Comparison of ENCODE assay signal across 23 cellular contexts in the genomic region with DNA sequence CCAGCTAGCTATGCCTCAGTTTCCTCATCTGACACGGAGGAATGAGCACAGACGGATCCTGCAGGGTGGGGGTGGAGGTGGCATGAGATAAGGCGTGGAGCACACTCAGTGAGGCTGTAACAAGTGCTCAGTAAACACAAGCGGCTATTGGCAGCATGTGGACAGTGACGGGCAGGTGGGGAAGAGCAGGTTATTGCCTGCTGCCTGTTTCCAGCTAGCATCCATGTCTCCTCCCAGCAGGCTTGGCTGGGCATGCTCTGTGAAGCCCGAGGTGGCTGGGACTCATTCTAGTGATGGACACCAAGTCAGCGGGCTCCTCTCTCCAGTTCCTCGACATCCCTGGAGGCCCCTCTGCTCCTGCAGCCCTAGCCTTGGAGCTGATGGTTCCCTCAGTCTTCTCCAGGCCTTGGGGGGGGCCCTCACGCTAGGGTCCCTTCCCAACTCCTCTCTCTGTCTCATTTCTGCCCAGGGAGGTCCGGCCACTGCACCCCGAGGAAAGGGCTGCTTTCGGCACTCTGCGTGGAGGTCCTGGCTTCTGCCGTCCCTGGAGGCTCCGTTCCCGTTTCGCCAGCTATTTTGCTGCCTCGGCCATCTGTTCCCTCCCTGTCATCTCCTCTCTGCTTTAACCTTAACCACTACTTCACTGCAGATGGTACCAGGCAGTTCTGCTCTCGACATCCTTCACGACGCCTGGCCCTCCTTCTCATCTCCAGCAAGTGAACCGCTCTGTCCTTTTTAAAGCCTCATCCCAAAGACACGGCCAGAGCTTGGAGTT. TPM values are rescaled to one million over a fixed set of nuclear protein-coding genes. Genes with fewer than 3 reads are reported as not detected.
DNase-seq lines count a peak whose midpoint lies in the region; ATAC-seq, FAIRE-seq and TF ChIP-seq lines count a peak whose summit lies in the region.
"Had no signal": no experiment of that assay in that cellular context is flagged by ENCODE, and none has a peak within 500 bp of the region (broad histone marks: within the 10 kb centered on the region; RNA-seq: fewer than 3 reads in every experiment).

No MANE protein-coding gene starts in this region.

- intact Hi-C loops in gastrocnemius medialis (cut with DNase I; ENCODE audit: low total_unique reads): no loop called here

- no peak for ATAC-seq in central memory CD8-positive, alpha-beta T cell (replicated peaks; ENCODE audit: extremely low read depth, poor library complexity, severe bottlenecking)
- no peak for ATAC-seq in gastrocnemius medialis
- no peak for ATAC-seq in HG02623 (IDR thresholded peaks at IDR 0.05; ENCODE audit: unreplicated experiment)
- ATAC-seq: activated CD8-positive, alpha-beta T cell treated with anti-CD3 and anti-CD28 coated beads for 36 hours; foreskin keratinocyte; left cardiac atrium had no signal

- FAIRE-seq in frontal cortex (lab: Jason Lieb, UNC): no peak
- FAIRE-seq: H1 had no signal

- H3K36me3 ChIP-seq in gastrocnemius medialis: no peaks in the 10 kb centered on the region

- TF ChIP-seq CTCF in gastrocnemius medialis (IDR thresholded peaks at IDR 0.05 in 4 of 5, conservative IDR thresholded peaks at IDR 0.05 in 1 of 5): no peak

- H3K27ac ChIP-seq in temporal lobe (ENCODE audit: low read depth, low read length): peak overlapping the region; percentile 59
- H3K27ac ChIP-seq in gastrocnemius medialis: no peak overlapping the region
- H3K27ac ChIP-seq: epithelial cell of prostate, foreskin keratinocyte, testis, VCaP had no signal

- peaks cover 65% of the 10 kb centered on the region for H3K27me3 Mint-ChIP-seq in central memory CD8-positive, alpha-beta T cell

- peak overlapping the region; percentile 42 for H3K27ac Mint-ChIP-seq in central memory CD8-positive, alpha-beta T cell (ENCODE audit: low read depth)
- H3K27ac Mint-ChIP-seq: activated CD8-positive, alpha-beta T cell treated with anti-CD3 and anti-CD28 coated beads for 36 hours; activated naive CD4-positive, alpha-beta T cell treated with anti-CD3 and anti-CD28 coated beads, Interleukin-2, amount 50 U/mL, for 24 hours; T-helper 1 cell treated with Interleukin-12 subunit alpha and Interleukin-12 subunit beta and Interleukin-4 antibody, amounts not matched to agents 30 μg/mL and 1 μg/mL, for 36 hours had no signal

- no peaks in the 10 kb centered on the region for H3K9me3 Mint-ChIP-seq in central memory CD8-positive, alpha-beta T cell
- H3K9me3 Mint-ChIP-seq: activated CD8-positive, alpha-beta T cell treated with anti-CD3 and anti-CD28 coated beads for 36 hours; activated naive CD4-positive, alpha-beta T cell treated with anti-CD3 and anti-CD28 coated beads, Interleukin-2, amount 50 U/mL, for 24 hours; T-helper 1 cell treated with Interleukin-12 subunit alpha and Interleukin-12 subunit beta and Interleukin-4 antibody, amounts not matched to agents 30 μg/mL and 1 μg/mL, for 36 hours had no signal

- peaks cover 5 to 10% of the 10 kb centered on the region in 2 donors for H3K4me1 ChIP-seq in gastrocnemius medialis
- H3K4me1 ChIP-seq: foreskin keratinocyte had no signal

- no peaks in the 10 kb centered on the region for H3K36me3 Mint-ChIP-seq in central memory CD8-positive, alpha-beta T cell (ENCODE audit: insufficient read depth)
- H3K36me3 Mint-ChIP-seq: activated naive CD4-positive, alpha-beta T cell treated with anti-CD3 and anti-CD28 coated beads, Interleukin-2, amount 50 U/mL, for 24 hours had no signal

- no peaks in the 10 kb centered on the region for H3K9me3 ChIP-seq in gastrocnemius medialis
- H3K9me3 ChIP-seq: testis had no signal

- no peaks in the 10 kb centered on the region for H3K27me3 ChIP-seq in gastrocnemius medialis
- H3K27me3 ChIP-seq: testis had no signal

- peak; percentile 8 to 58 (median 43) for DNase-seq in NCI-H1417 (lab: John Stamatoyannopoulos, UW)
- DNase-seq in NCI-H1417 treated with DMSO at 0.1 percent for 48 hours (lab: John Stamatoyannopoulos, UW): no peak
- DNase-seq in NCI-H524 (lab: John Stamatoyannopoulos, UW): peak; percentile 69 to 83
- no peak for DNase-seq in central memory CD8-positive, alpha-beta T cell (ENCODE audit: low spot score in 2 of 2)
- no peak for DNase-seq in gastrocnemius medialis
- DNase-seq in frontal cortex (ENCODE audit: low spot score in 2 of 2): no peak
- DNase-seq: 8988T; activated CD8-positive, alpha-beta T cell treated with anti-CD3 and anti-CD28 coated beads for 36 hours; activated T-cell treated with anti-CD3 and anti-CD28 coated beads, Interleukin-2, amount 50 U/mL, for 48 hours; dermis blood vessel endothelial cell; DMS79 treated with DMSO at 0.1 percent for 48 hours; foreskin keratinocyte; left cardiac atrium; NCI-H226; stimulated activated CD4-positive, alpha-beta T cell treated with anti-CD3 and anti-CD28 coated beads, Interleukin-12 subunit alpha, Interleukin-12 subunit beta, amount 100 ng/mL, for 4 hours; testis had no signal

- H3K4me3 Mint-ChIP-seq in central memory CD8-positive, alpha-beta T cell: no peak overlapping the region
- H3K4me3 Mint-ChIP-seq: activated CD8-positive, alpha-beta T cell treated with anti-CD3 and anti-CD28 coated beads for 36 hours; activated naive CD4-positive, alpha-beta T cell treated with anti-CD3 and anti-CD28 coated beads, Interleukin-2, amount 50 U/mL, for 24 hours; T-helper 1 cell treated with Interleukin-12 subunit alpha and Interleukin-12 subunit beta and Interleukin-4 antibody, amounts not matched to agents 30 μg/mL and 1 μg/mL, for 36 hours had no signal

- in situ Hi-C loops in gastrocnemius medialis (cut with MboI; ENCODE audit: low sequenced_read_pairs in 4 of 4): no loop called here

- H3K4me1 Mint-ChIP-seq in central memory CD8-positive, alpha-beta T cell: peaks cover 5% of the 10 kb centered on the region

- no peak overlapping the region for H3K4me3 ChIP-seq in gastrocnemius medialis
- H3K4me3 ChIP-seq: testis had no signal

- TF ChIP-seq POLR2A in gastrocnemius medialis (IDR thresholded peaks at IDR 0.05): no peak

RNA-seq across cellular contexts. Expression of a gene that starts 6.2 kb away (rescaled TPM):
- total RNA-seq in temporal lobe (18.2 TPM), gastrocnemius medialis (1 to 10 TPM in 2 of 4 donors, under 1 TPM in 2; 0.31 to 1.7 (median 1.2) TPM), frontal cortex (20.4 TPM)
- total RNA-seq: H1 had no signal

RNA-seq across cellular contexts. Expression of a gene that starts 11.1 kb away (rescaled TPM):
- 23.1 TPM for total RNA-seq in temporal lobe
- 10 to 100 TPM; 47.2 to 59.9 (median 57.7) TPM for total RNA-seq in gastrocnemius medialis
- total RNA-seq in frontal cortex: 21.6 TPM

RNA-seq across cellular contexts. Expression of a gene that starts 22.9 kb away (rescaled TPM):
- total RNA-seq in temporal lobe (8.4 TPM), gastrocnemius medialis (10 to 100 TPM; 12.6 to 50.2 (median 34.4) TPM), frontal cortex (14.7 TPM)

RNA-seq across cellular contexts. Expression of a gene that starts 36.0 kb away (rescaled TPM):
- total RNA-seq in temporal lobe: 2.5 TPM
- total RNA-seq in gastrocnemius medialis: 1 to 10 TPM; 4.6 to 9.6 (median 6.9) TPM
- total RNA-seq in frontal cortex: 3.3 TPM

Comparison
In these comparisons a context has a peak if more than half of its experiments do, and no peak if none do; other contexts are left out.
1. DNase-seq: peak in NCI-H1417 (3 of 3) and NCI-H524 (2 of 2); none in NCI-H1417 treated with DMSO at 0.1 percent for 48 hours (single experiment), central memory CD8-positive, alpha-beta T cell (0 of 2), gastrocnemius medialis (0 of 2) and frontal cortex (0 of 2).